ENCODE assay signal across 21 cellular contexts in the genomic region with DNA sequence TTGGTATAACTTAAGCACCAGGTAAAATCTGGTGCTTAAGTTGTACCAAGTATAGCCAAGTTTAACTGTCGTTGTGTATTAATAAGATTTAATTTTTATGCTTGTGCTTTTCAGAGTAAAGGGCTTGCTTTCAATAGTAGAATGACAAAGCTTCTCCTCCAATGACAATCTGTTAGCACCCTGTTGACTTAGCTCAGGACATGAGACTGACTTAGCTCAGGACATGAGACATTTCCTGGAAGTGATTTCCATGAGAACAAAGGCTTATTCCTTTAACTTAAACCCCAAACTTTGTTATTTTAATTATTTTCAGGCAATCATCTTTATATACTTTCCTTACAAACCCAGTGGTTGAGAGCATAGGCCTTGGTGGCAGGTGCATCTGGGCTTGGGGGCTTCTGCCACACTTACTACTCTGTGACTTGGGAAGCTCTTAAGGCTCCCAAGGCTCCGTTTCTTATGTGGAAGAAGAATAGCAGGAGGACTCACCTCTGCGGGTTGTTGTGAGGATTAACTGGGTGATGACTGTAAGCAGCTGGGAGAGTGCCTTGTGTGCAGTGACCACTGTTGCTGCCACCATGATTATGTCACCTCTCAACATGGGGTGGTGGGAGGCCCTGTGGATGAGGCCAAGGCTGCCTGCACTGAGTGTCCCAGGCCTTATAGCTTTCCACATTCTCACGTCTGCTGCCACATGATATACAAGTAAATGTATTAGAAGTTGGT. TPM values are rescaled to one million over a fixed set of nuclear protein-coding genes. Genes with fewer than 3 reads are reported as not detected.
DNase-seq lines count a peak whose midpoint lies in the region; ATAC-seq and TF ChIP-seq lines count a peak whose summit lies in the region.
"Had no signal": no experiment of that assay in that cellular context is flagged by ENCODE, and none has a peak within 500 bp of the region (broad histone marks: within the 10 kb centered on the region; RNA-seq: fewer than 3 reads in every experiment).

No MANE protein-coding gene starts in this region.

- H3K36me3 ChIP-seq in lower lobe of right lung (no peaks in the 10 kb centered on the region), skeletal muscle tissue (ENCODE audit: control insufficient read depth in 3 of 3, insufficient read depth in 3 of 3, low read length in 3 of 3) (peaks cover 3 to 7% (median 5%) of the 10 kb centered on the region in 3 donors)

- no peaks in the 10 kb centered on the region for H3K9me3 Mint-ChIP-seq in CD14-positive monocyte
- no peaks in the 10 kb centered on the region for H3K9me3 Mint-ChIP-seq in effector memory CD8-positive, alpha-beta T cell
- H3K9me3 Mint-ChIP-seq: activated naive CD4-positive, alpha-beta T cell treated with anti-CD3 and anti-CD28 coated beads, Interleukin-2, amount 10 ng/mL, durations not matched to agents 7 days and 5 days; central memory CD8-positive, alpha-beta T cell had no signal

- H3K27ac Mint-ChIP-seq in CD14-positive monocyte, result no peak overlapping the region
- no peak overlapping the region for H3K27ac Mint-ChIP-seq in effector memory CD8-positive, alpha-beta T cell
- H3K27ac Mint-ChIP-seq: activated CD4-positive, alpha-beta T cell treated with anti-CD3 and anti-CD28 coated beads for 36 hours; activated naive CD4-positive, alpha-beta T cell treated with anti-CD3 and anti-CD28 coated beads, Interleukin-2, amount 10 ng/mL, durations not matched to agents 7 days and 5 days had no signal

- H3K27me3 ChIP-seq in lower lobe of right lung (ENCODE audit: low read depth) (no peaks in the 10 kb centered on the region), skeletal muscle tissue (ENCODE audit: control insufficient read depth in 3 of 3, insufficient read depth in 3 of 3, low read length in 3 of 3) (no peaks in the 10 kb centered on the region)
- H3K27me3 ChIP-seq: SJSA1 had no signal

- no peaks in the 10 kb centered on the region for H3K27me3 Mint-ChIP-seq in CD14-positive monocyte (ENCODE audit: low read depth in 3 of 3)
- no peaks in the 10 kb centered on the region for H3K27me3 Mint-ChIP-seq in effector memory CD8-positive, alpha-beta T cell
- H3K27me3 Mint-ChIP-seq: activated CD4-positive, alpha-beta T cell treated with anti-CD3 and anti-CD28 coated beads for 36 hours; activated naive CD4-positive, alpha-beta T cell treated with anti-CD3 and anti-CD28 coated beads, Interleukin-2, amount 10 ng/mL, durations not matched to agents 7 days and 5 days; central memory CD8-positive, alpha-beta T cell had no signal

- H3K4me1 ChIP-seq in lower lobe of right lung (peaks cover 11% of the 10 kb centered on the region), skeletal muscle tissue (ENCODE audit: control insufficient read depth in 3 of 3, insufficient read depth in 3 of 3, low read length in 3 of 3) (no peaks in the 10 kb centered on the region)

- no peaks in the 10 kb centered on the region for H3K9me3 ChIP-seq in lower lobe of right lung
- H3K9me3 ChIP-seq in skeletal muscle tissue (ENCODE audit: control insufficient read depth in 3 of 3, low read length in 3 of 3), result no peaks in the 10 kb centered on the region
- H3K9me3 ChIP-seq: mucosa of descending colon, SJSA1 had no signal

- H3K9ac ChIP-seq in skeletal muscle tissue (ENCODE audit: low read depth in 1 of 3, low read length in 3 of 3), result no peak overlapping the region

- ATAC-seq in lower lobe of right lung, result no peak
- no peak for ATAC-seq in GM21526 (IDR thresholded peaks at IDR 0.05; ENCODE audit: low FRiP score, unreplicated experiment)
- ATAC-seq in effector memory CD8-positive, alpha-beta T cell (replicated peaks), result no peak
- ATAC-seq: activated CD4-positive, alpha-beta T cell treated with anti-CD3 and anti-CD28 coated beads for 36 hours; mucosa of descending colon had no signal

- H3K4me3 ChIP-seq in lower lobe of right lung (no peak overlapping the region), skeletal muscle tissue (ENCODE audit: low read length in 3 of 3) (no peak overlapping the region)
- H3K4me3 ChIP-seq: mucosa of descending colon, SJSA1 had no signal

- DNase-seq in HT1080 (ENCODE audit: low read depth), result peak; percentile 33
- DNase-seq in lower lobe of right lung, result no peak
- DNase-seq in NOMO-1 (lab: John Stamatoyannopoulos, UW; ENCODE audit: unreplicated experiment in 2 of 2), result no peak
- no peak for DNase-seq in CD14-positive monocyte (ENCODE audit: low spot score)
- DNase-seq in effector memory CD8-positive, alpha-beta T cell, result no peak
- DNase-seq: activated CD4-positive, alpha-beta T cell treated with anti-CD3 and anti-CD28 coated beads for 36 hours; activated naive CD4-positive, alpha-beta T cell treated with anti-CD3 and anti-CD28 coated beads, Interleukin-2, amount 10 ng/mL, durations not matched to agents 7 days and 5 days; activated T-cell treated with anti-CD3 and anti-CD28 coated beads, Interleukin-2, amount 50 U/mL, for 48 hours; anterior cingulate cortex; C1 segment of cervical spinal cord; Calu3; effector CD8-positive, alpha-beta T cell; glutamatergic neuron; mucosa of descending colon; NCI-H1930; T-helper 1 cell had no signal

- H3K4me1 Mint-ChIP-seq in CD14-positive monocyte, result no peaks in the 10 kb centered on the region
- no peaks in the 10 kb centered on the region for H3K4me1 Mint-ChIP-seq in effector memory CD8-positive, alpha-beta T cell (ENCODE audit: low read depth in 2 of 2)
- H3K4me1 Mint-ChIP-seq: activated CD4-positive, alpha-beta T cell treated with anti-CD3 and anti-CD28 coated beads for 36 hours; activated naive CD4-positive, alpha-beta T cell treated with anti-CD3 and anti-CD28 coated beads, Interleukin-2, amount 10 ng/mL, durations not matched to agents 7 days and 5 days; central memory CD8-positive, alpha-beta T cell had no signal

- TF ChIP-seq CTCF in lower lobe of right lung (IDR thresholded peaks at IDR 0.05), result no peak
- TF ChIP-seq CTCF in CD14-positive monocyte (IDR thresholded peaks at IDR 0.05), result no peak

- intact Hi-C loops in lower lobe of right lung (cut with DNase I), result no loop called here
- intact Hi-C loops in CD14-positive monocyte (cut with micrococcal nuclease), result no loop called here

- peaks cover 28 to 29% of the 10 kb centered on the region in 2 donors for H3K36me3 Mint-ChIP-seq in CD14-positive monocyte
- peaks cover 2% of the 10 kb centered on the region for H3K36me3 Mint-ChIP-seq in effector memory CD8-positive, alpha-beta T cell (ENCODE audit: insufficient read depth)

- peak overlapping the region; percentile 66 for H3K27ac ChIP-seq in cingulate gyrus (ENCODE audit: low read depth, low read length)
- H3K27ac ChIP-seq in lower lobe of right lung, result peak overlapping the region; percentile 34
- peak overlapping the region; percentile 77 for H3K27ac ChIP-seq in skeletal muscle tissue (ENCODE audit: low read depth, low read length)
- H3K27ac ChIP-seq: SJSA1 had no signal

- no peak overlapping the region for H3K4me3 Mint-ChIP-seq in CD14-positive monocyte
- H3K4me3 Mint-ChIP-seq in effector memory CD8-positive, alpha-beta T cell, result no peak overlapping the region
- H3K4me3 Mint-ChIP-seq: activated CD4-positive, alpha-beta T cell treated with anti-CD3 and anti-CD28 coated beads for 36 hours; activated naive CD4-positive, alpha-beta T cell treated with anti-CD3 and anti-CD28 coated beads, Interleukin-2, amount 10 ng/mL, durations not matched to agents 7 days and 5 days; central memory CD8-positive, alpha-beta T cell had no signal

RNA-seq across cellular contexts. Expression of a gene that starts 59.4 kb away (rescaled TPM):
- 4.7 and 9.5 TPM in 2 replicates for total RNA-seq in HT1080 (2014; rRNA removed; shearing (Covaris generic))
- 26.0 and 27.3 TPM in 2 replicates for polyA plus RNA-seq in HT1080 (2015; cell fraction: cytosol; rRNA removed)
- polyA plus RNA-seq in HT1080 (2015; cell fraction: nucleus; rRNA removed), result 21.8 TPM in 2 replicates
- total RNA-seq in lower lobe of right lung (77.4 TPM), skeletal muscle tissue (6.8 TPM)
- polyA plus RNA-seq in CD14-positive monocyte, result under 1 TPM; 0.85 to 0.93 TPM
